Comparison of ENCODE assay signal across 8 cellular contexts in the genomic region with DNA sequence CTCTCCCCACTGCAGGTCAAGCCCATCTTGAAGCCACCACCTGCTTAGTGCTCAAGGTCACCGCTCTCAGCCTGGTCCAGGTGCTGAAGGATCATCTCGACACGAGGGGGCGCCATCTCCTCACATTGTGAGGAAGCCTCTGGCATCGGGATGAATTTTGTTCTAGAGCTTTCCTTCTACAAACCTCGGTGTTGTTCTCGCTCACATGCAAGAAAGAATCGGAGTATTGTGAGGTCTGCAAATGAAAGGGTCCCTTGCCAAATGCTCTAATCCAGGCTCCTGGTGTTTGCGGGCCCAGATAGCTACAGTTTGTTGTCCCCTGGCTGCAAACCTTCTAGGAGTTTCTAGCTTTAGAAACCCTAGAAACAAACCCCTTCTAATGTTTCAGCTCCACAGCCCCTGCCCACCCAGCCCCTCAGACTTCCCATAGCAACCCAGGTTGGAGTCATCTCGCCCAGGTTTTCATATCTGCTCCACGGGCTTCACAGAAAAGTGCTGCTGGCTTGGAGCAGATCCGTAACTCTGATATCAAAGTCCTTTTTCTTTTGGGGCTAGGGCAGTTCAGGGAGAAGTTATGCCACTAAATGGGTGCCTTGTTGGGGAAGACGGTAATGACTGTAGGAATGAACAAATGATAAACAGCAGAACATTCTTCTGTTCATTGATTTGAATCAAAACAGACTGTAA. TPM values are rescaled to one million over a fixed set of nuclear protein-coding genes. Genes with fewer than 3 reads are reported as not detected.
DNase-seq lines count a peak whose midpoint lies in the region; ATAC-seq and TF ChIP-seq lines count a peak whose summit lies in the region.

No MANE protein-coding gene starts in this region.

- H3K27me3 ChIP-seq in Loucy (ENCODE audit: insufficient read depth, low read length, poor library complexity, severe bottlenecking) (no peaks in the 10 kb centered on the region), foreskin keratinocyte (peaks cover 4% of the 10 kb centered on the region), testis (no peaks in the 10 kb centered on the region)

- peak overlapping the region; percentile 1 for H3K4me3 Mint-ChIP-seq in activated T-helper 17 cell treated with anti-CD3 and anti-CD28 coated beads, Interleukin-2, amount 50 U/mL, for 72 hours

- WGBS in testis, 2 donors, result 37 to 48% methylated on average over 11 to 13 of the region's 13 CpGs

- H3K4me2 ChIP-seq in Loucy (ENCODE audit: low read depth, low read length, poor library complexity, severe bottlenecking), result peak overlapping the region; percentile 45

- H3K4me3 ChIP-seq in Loucy (ENCODE audit: low read length, poor library complexity, severe bottlenecking), result no peak overlapping the region
- H3K4me3 ChIP-seq in testis, result no peak overlapping the region

- H3K9me3 Mint-ChIP-seq in activated T-helper 17 cell treated with anti-CD3 and anti-CD28 coated beads, Interleukin-2, amount 50 U/mL, for 72 hours, result no peaks in the 10 kb centered on the region

- no peaks in the 10 kb centered on the region for H4K20me1 ChIP-seq in Loucy (ENCODE audit: insufficient read depth, low read length, poor library complexity, severe bottlenecking)

- no peaks in the 10 kb centered on the region for H3K36me3 Mint-ChIP-seq in activated T-helper 17 cell treated with anti-CD3 and anti-CD28 coated beads, Interleukin-2, amount 50 U/mL, for 72 hours (ENCODE audit: low read depth)

- H3K27ac ChIP-seq in foreskin keratinocyte (no peak overlapping the region), testis (no peak overlapping the region)

- H3K9me3 ChIP-seq in Loucy (ENCODE audit: insufficient read depth, low read depth, low read length) (no peaks in the 10 kb centered on the region), testis (no peaks in the 10 kb centered on the region)

- no peaks in the 10 kb centered on the region for H3K9me2 ChIP-seq in Loucy (replicated peaks; ENCODE audit: low read depth, low read length)

- intact Hi-C loops in testis (cut with DNase I; ENCODE audit: low total_unique reads), result no loop called here

- H3K36me3 ChIP-seq in Loucy (ENCODE audit: insufficient read depth, low read length), result no peaks in the 10 kb centered on the region
- H3K36me3 ChIP-seq in testis (ENCODE audit: low read depth, missing control alignments), result no peaks in the 10 kb centered on the region

- TF ChIP-seq CTCF in Loucy (conservative IDR thresholded peaks at IDR 0.05; ENCODE audit: low read length) (peak; percentile 92), foreskin keratinocyte (conservative IDR thresholded peaks at IDR 0.05) (peak; percentile 93), omental fat pad (IDR thresholded peaks at IDR 0.05) (peak in 2 of 3 donors; percentile 63 to 67), testis (IDR thresholded peaks at IDR 0.05) (peak; percentile 91 to 95 (median 94))

- ATAC-seq in GM21526 (IDR thresholded peaks at IDR 0.05; ENCODE audit: low FRiP score, unreplicated experiment), result peak; percentile 73
- peak; percentile 98 for ATAC-seq in activated T-helper 17 cell treated with anti-CD3 and anti-CD28 coated beads, Interleukin-2, amount 50 U/mL, for 72 hours (replicated peaks)
- peak; percentile 72 for ATAC-seq in foreskin keratinocyte
- ATAC-seq in omental fat pad (ENCODE audit: low FRiP score), result peak; percentile 75

- peaks cover 4% of the 10 kb centered on the region for H3K4me1 Mint-ChIP-seq in activated T-helper 17 cell treated with anti-CD3 and anti-CD28 coated beads, Interleukin-2, amount 50 U/mL, for 72 hours

- DNase-seq in COR-L47 (lab: John Stamatoyannopoulos, UW) (peak; percentile 80), RPMI8226 (peak; percentile 90), foreskin keratinocyte (peak in 1 of 2 donors; percentile 49), omental fat pad (ENCODE audit: low spot score) (peak; percentile 96), testis (peak; percentile 93)

- no peak overlapping the region for H3K27ac Mint-ChIP-seq in activated T-helper 17 cell treated with anti-CD3 and anti-CD28 coated beads, Interleukin-2, amount 50 U/mL, for 72 hours

- H2AFZ ChIP-seq in Loucy (ENCODE audit: low read length), result peak overlapping the region; percentile 82

- no peaks in the 10 kb centered on the region for H3K79me2 ChIP-seq in Loucy (ENCODE audit: insufficient read depth, low read length)

- TF ChIP-seq POLR2A in testis (IDR thresholded peaks at IDR 0.05), result no peak

- H3K4me1 ChIP-seq in Loucy (ENCODE audit: insufficient read depth, low read length, poor library complexity, severe bottlenecking) (peaks cover 8% of the 10 kb centered on the region), foreskin keratinocyte (no peaks in the 10 kb centered on the region), testis (peaks cover 6% of the 10 kb centered on the region)

- no peaks in the 10 kb centered on the region for H3K27me3 Mint-ChIP-seq in activated T-helper 17 cell treated with anti-CD3 and anti-CD28 coated beads, Interleukin-2, amount 50 U/mL, for 72 hours

- H3K9ac ChIP-seq in Loucy (ENCODE audit: low read depth, low read length, poor library complexity, severe bottlenecking), result peak overlapping the region; percentile 48

- no peaks in the 10 kb centered on the region for H3F3A ChIP-seq in Loucy (ENCODE audit: low read depth)

RNA-seq across cellular contexts. Expression of a gene that starts 8.6 kb away (rescaled TPM):
- total RNA-seq in activated T-helper 17 cell treated with anti-CD3 and anti-CD28 coated beads, Interleukin-2, amount 50 U/mL, for 72 hours, result 100 to 1,000 TPM; 203 to 227 TPM
- total RNA-seq in foreskin keratinocyte, result 154 and 181 TPM in 2 replicates
- polyA plus RNA-seq in foreskin keratinocyte, result 271 and 310 TPM in 2 replicates
- total RNA-seq in omental fat pad, result 100 to 1,000 TPM; 143 to 223 (median 219) TPM
- 100 to 1,000 TPM; 127 to 136 TPM for total RNA-seq in testis
- polyA plus RNA-seq in testis (ENCODE audit: insufficient read depth, low read depth, low replicate concordance), result 279 TPM
